8 cellular contexts compared by ENCODE assay signal in the genomic region with DNA sequence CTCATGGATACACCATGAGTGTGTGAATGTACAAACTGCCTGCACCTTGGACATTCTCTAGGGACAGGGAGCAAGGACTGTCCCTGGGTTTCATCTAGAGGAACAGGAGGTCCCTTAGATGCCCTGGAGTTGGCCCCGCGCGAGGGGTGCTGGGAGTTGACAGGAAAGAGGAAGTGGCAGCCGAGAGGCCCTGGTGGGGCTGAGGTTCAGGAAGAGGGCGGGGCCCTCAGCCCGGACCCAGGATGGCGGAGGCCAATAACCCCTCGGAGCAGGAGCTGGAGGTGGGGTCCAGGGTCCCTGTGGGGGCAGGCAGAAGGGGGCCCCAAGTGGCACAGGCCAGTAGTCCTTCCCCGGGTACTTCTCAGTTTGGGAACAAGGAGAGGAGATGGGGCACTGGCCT. TPM values are rescaled to one million over a fixed set of nuclear protein-coding genes. Genes with fewer than 3 reads are reported as not detected.
DNase-seq lines count a peak whose midpoint lies in the region; ATAC-seq and TF ChIP-seq lines count a peak whose summit lies in the region.

No MANE protein-coding gene starts in this region.

- H3K27me3 ChIP-seq in right lobe of liver: no peaks in the 10 kb centered on the region

- intact Hi-C loops in right lobe of liver (cut with DNase I): no loop called here

- no peak for TF ChIP-seq POLR2A in right lobe of liver (IDR thresholded peaks at IDR 0.05)

- CTCF ChIA-PET in GM10248 (lab: Yijun Ruan, JAX): interaction anchor here (1.0 to 4.6 kb wide), 4 partner anchors 9 to 92 kb away, joined by 3 to 18 read pairs (median 3); a partner anchor contains a TSS

- peak overlapping the region in 2 of 3 donors; percentile 16 to 29 for H3K4me3 ChIP-seq in right lobe of liver

- TF ChIP-seq CTCF in GM10248 (IDR thresholded peaks at IDR 0.05; ENCODE audit: control extremely low read depth, extremely low read depth, low read depth, missing control alignments) (no peak), right lobe of liver (IDR thresholded peaks at IDR 0.05) (no peak)

- peak; percentile 90 for DNase-seq in GM10248 (ENCODE audit: extremely low spot score)
- DNase-seq in RPMI8226: peak; percentile 92
- peak; percentile 78 for DNase-seq in activated naive CD4-positive, alpha-beta T cell treated with Interleukin-2 at 50 U/mL for 16 hours
- peak; percentile 75 to 89 (median 80) for DNase-seq in right lobe of liver
- DNase-seq in stimulated activated CD8-positive, alpha-beta memory T cell treated with anti-CD3 and anti-CD28 coated beads, Interleukin-2, amount 100 ng/mL, for 1 hour (ENCODE audit: low read depth in 2 of 2): peak; percentile 40 to 61
- no peak for DNase-seq in NCI-H524 treated with DMSO at 0.1 percent for 48 hours (lab: John Stamatoyannopoulos, UW)
- DNase-seq in AG08396 (ENCODE audit: low spot score): no peak

- H3K4me1 ChIP-seq in right lobe of liver: peaks cover 0 to 5% (median 0%) of the 10 kb centered on the region in 4 donors

- ATAC-seq in HG02610 (IDR thresholded peaks at IDR 0.05; ENCODE audit: unreplicated experiment): peak; percentile 90
- ATAC-seq in right lobe of liver: peak; percentile 78 to 89 (median 78)

- POLR2A ChIA-PET in GM10248 (lab: Yijun Ruan, JAX): no interaction called here

- 57% methylated on average over 4 of the region's 9 CpGs for WGBS in right lobe of liver (ENCODE audit: insufficient coverage, low coverage, low lambda C conversion rate, missing lambda C conversion rate)

- H3K27ac ChIP-seq in right lobe of liver: peak overlapping the region; percentile 32 to 47 (median 33)

- no peaks in the 10 kb centered on the region for H3K9me3 ChIP-seq in right lobe of liver

- H3K36me3 ChIP-seq in right lobe of liver: peaks cover 0 to 27% (median 17%) of the 10 kb centered on the region in 4 donors

RNA-seq across cellular contexts. Expression of a gene that starts 6.9 kb away (rescaled TPM):
- total RNA-seq in right lobe of liver: 10 to 100 TPM; 19.5 to 49.4 (median 34.1) TPM

RNA-seq across cellular contexts. Expression of a gene that starts 20.9 kb away (rescaled TPM):
- total RNA-seq in right lobe of liver: 10 to 100 TPM; 12.9 to 34.5 (median 24.6) TPM

RNA-seq across cellular contexts. Expression of a gene that starts 35.1 kb away (rescaled TPM):
- under 1 TPM in 4 of 6 experiments, not detected in 2; 0.16 to 0.32 (median 0.29) TPM for total RNA-seq in right lobe of liver

RNA-seq across cellular contexts. Expression of a gene that starts 55.9 kb away (rescaled TPM):
- total RNA-seq in right lobe of liver: 10 to 100 TPM; 25.2 to 63.5 (median 29.8) TPM

RNA-seq across cellular contexts. Expression of a gene that starts 58.8 kb away (rescaled TPM):
- 10 to 100 TPM in 5 of 6 experiments, 1 to 10 TPM in 1; 7.9 to 21.5 (median 15.3) TPM for total RNA-seq in right lobe of liver

Comparison
In these comparisons a context has a peak if more than half of its experiments do, and no peak if none do; other contexts are left out.
1. DNase-seq: peak in GM10248 (single experiment), RPMI8226 (single experiment), activated naive CD4-positive, alpha-beta T cell treated with Interleukin-2 at 50 U/mL for 16 hours (single experiment), right lobe of liver (3 of 3) and stimulated activated CD8-positive, alpha-beta memory T cell treated with anti-CD3 and anti-CD28 coated beads, Interleukin-2, amount 100 ng/mL, for 1 hour (2 of 2); none in NCI-H524 treated with DMSO at 0.1 percent for 48 hours (single experiment) and AG08396 (single experiment).